1 cellular context compared by ENCODE assay signal in genomic region chr5:177303121-177303924, GRCh38.
TF ChIP-seq lines count a peak whose summit lies in the region.

Gene PRELID1, plus strand, starts transcription at chr5:177303799. Its CDS starts 187 bp downstream, at chr5:177303986.
Gene RAB24, minus strand, starts transcription at chr5:177303719. Its CDS starts 431 bp downstream, at chr5:177303288.

TF ChIP-seq in HepG2, 621 proteins besides CTCF, POLR2A, EP300 and RAD21 (continued from another document and continues in another):
- TF ChIP-seq ZNF282 (IDR thresholded peaks at IDR 0.05; ENCODE audit: partially characterized antibody), result no peak
- no peak for TF ChIP-seq PREB (CRISPR knock-in tag; IDR thresholded peaks at IDR 0.05)
- no peak for TF ChIP-seq ZNF513 (CRISPR knock-in tag; conservative IDR thresholded peaks at IDR 0.05)
- TF ChIP-seq ZNF557 (CRISPR knock-in tag; IDR thresholded peaks at IDR 0.05), result peak; percentile 44; the same call in 1 of the 2 replicates
- TF ChIP-seq ZFP36L1 (CRISPR knock-in tag; IDR thresholded peaks at IDR 0.05), result 0 out of 2 replicates have a peak, but pooled peaks have one; percentile 40
- no peak for TF ChIP-seq SUZ12 (IDR thresholded peaks at IDR 0.05; ENCODE audit: low read depth, low read length)
- TF ChIP-seq ZNF136 (CRISPR knock-in tag; IDR thresholded peaks at IDR 0.05; ENCODE audit: low read depth), result peak; percentile 62; the same call in 1 of the 2 replicates
- TF ChIP-seq HOXA7 (CRISPR knock-in tag; IDR thresholded peaks at IDR 0.05), result no peak
- TF ChIP-seq NR1H2 (CRISPR knock-in tag; IDR thresholded peaks at IDR 0.05; ENCODE audit: borderline replicate concordance, low read depth), result no peak
- TF ChIP-seq SOX5 (CRISPR knock-in tag; IDR thresholded peaks at IDR 0.05; ENCODE audit: borderline replicate concordance), result no peak; the same call in 1 of the 2 replicates
- peak; percentile 61 for TF ChIP-seq ZBTB20 (CRISPR knock-in tag; IDR thresholded peaks at IDR 0.05; ENCODE audit: borderline replicate concordance, low read depth)
- no peak for TF ChIP-seq TSC22D2 (CRISPR knock-in tag; IDR thresholded peaks at IDR 0.05; ENCODE audit: borderline replicate concordance)
- peak; percentile 66; the same call in 1 of the 2 replicates for TF ChIP-seq SP4 (CRISPR knock-in tag; IDR thresholded peaks at IDR 0.05)
- no peak for TF ChIP-seq ZNF432 (CRISPR knock-in tag; IDR thresholded peaks at IDR 0.05; ENCODE audit: borderline replicate concordance)
- TF ChIP-seq CENPX (CRISPR knock-in tag; IDR thresholded peaks at IDR 0.05), result no peak
- TF ChIP-seq MEIS1 (CRISPR knock-in tag; IDR thresholded peaks at IDR 0.05; ENCODE audit: borderline replicate concordance), result no peak
- no peak for TF ChIP-seq MBNL3 (CRISPR knock-in tag; conservative IDR thresholded peaks at IDR 0.05)
- peak; percentile 76; the same call in 1 of the 2 replicates for TF ChIP-seq IRF2 (CRISPR knock-in tag; IDR thresholded peaks at IDR 0.05)
- TF ChIP-seq ATF7 (IDR thresholded peaks at IDR 0.05), result no peak
- no peak for TF ChIP-seq ATF7 (CRISPR knock-in tag; IDR thresholded peaks at IDR 0.05)
- TF ChIP-seq TIGD3 (CRISPR knock-in tag; IDR thresholded peaks at IDR 0.05; ENCODE audit: borderline replicate concordance), result peak; percentile 77; the same call in 1 of the 2 replicates
- TF ChIP-seq POLR2AphosphoS5 (IDR thresholded peaks at IDR 0.05; ENCODE audit: low read depth, low read length), result peak; percentile 77
- no peak for TF ChIP-seq FLYWCH1 (CRISPR knock-in tag; IDR thresholded peaks at IDR 0.05)
- peak; percentile 41; the same call in 1 of the 2 replicates for TF ChIP-seq CREB3 (CRISPR knock-in tag; IDR thresholded peaks at IDR 0.05)
- peak; percentile 42; the same call in 1 of the 2 replicates for TF ChIP-seq DZIP1 (CRISPR knock-in tag; IDR thresholded peaks at IDR 0.05)
- no peak for TF ChIP-seq ZNF780A (CRISPR knock-in tag; IDR thresholded peaks at IDR 0.05)
- TF ChIP-seq AGO2 (optimal IDR thresholded peaks at IDR 0.05; ENCODE audit: low read depth, low read length), result peak; percentile 71
- TF ChIP-seq TOPORS (CRISPR knock-in tag; IDR thresholded peaks at IDR 0.05), result no peak; the same call in 1 of the 2 replicates
- no peak for TF ChIP-seq SETDB1 (CRISPR knock-in tag; IDR thresholded peaks at IDR 0.05; ENCODE audit: borderline replicate concordance)
- TF ChIP-seq U2AF2 (IDR thresholded peaks at IDR 0.05; ENCODE audit: low read depth, low read length), result no peak
- TF ChIP-seq SIN3B (IDR thresholded peaks at IDR 0.05; ENCODE audit: low read length), result no peak
- TF ChIP-seq NBN (conservative IDR thresholded peaks at IDR 0.05), result no peak
- TF ChIP-seq CHD4 (IDR thresholded peaks at IDR 0.05; ENCODE audit: borderline replicate concordance, low read length), result no peak
- TF ChIP-seq DDIT3 (CRISPR knock-in tag; IDR thresholded peaks at IDR 0.05), result no peak
- TF ChIP-seq ZBTB7B (CRISPR knock-in tag; IDR thresholded peaks at IDR 0.05), result peak; percentile 66; the same call in 1 of the 2 replicates
- no peak for TF ChIP-seq ARNT (IDR thresholded peaks at IDR 0.05)
- 0 out of 2 replicates have a peak, but pooled peaks have one; percentile 19 for TF ChIP-seq THAP9 (CRISPR knock-in tag; IDR thresholded peaks at IDR 0.05; ENCODE audit: borderline replicate concordance)
- peak; percentile 53; the same call in 1 of the 2 replicates for TF ChIP-seq GATA4 (IDR thresholded peaks at IDR 0.05; ENCODE audit: borderline replicate concordance, low read depth)
- peak; percentile 79 for TF ChIP-seq PATZ1 (CRISPR knock-in tag; IDR thresholded peaks at IDR 0.05)
- no peak for TF ChIP-seq NFIB (CRISPR knock-in tag; IDR thresholded peaks at IDR 0.05; ENCODE audit: borderline replicate concordance)
- TF ChIP-seq NFKBIZ (CRISPR knock-in tag; IDR thresholded peaks at IDR 0.05), result no peak; the same call in 1 of the 2 replicates
- no peak for TF ChIP-seq ZHX1 (CRISPR knock-in tag; IDR thresholded peaks at IDR 0.05; ENCODE audit: low read depth)
- TF ChIP-seq MYNN (CRISPR knock-in tag; IDR thresholded peaks at IDR 0.05; ENCODE audit: low read depth), result no peak
- no peak for TF ChIP-seq FIP1L1 (IDR thresholded peaks at IDR 0.05; ENCODE audit: borderline replicate concordance, insufficient read depth, low read depth, low read length)
